Comparison of ENCODE assay signal across 22 cellular contexts in the genomic region with DNA sequence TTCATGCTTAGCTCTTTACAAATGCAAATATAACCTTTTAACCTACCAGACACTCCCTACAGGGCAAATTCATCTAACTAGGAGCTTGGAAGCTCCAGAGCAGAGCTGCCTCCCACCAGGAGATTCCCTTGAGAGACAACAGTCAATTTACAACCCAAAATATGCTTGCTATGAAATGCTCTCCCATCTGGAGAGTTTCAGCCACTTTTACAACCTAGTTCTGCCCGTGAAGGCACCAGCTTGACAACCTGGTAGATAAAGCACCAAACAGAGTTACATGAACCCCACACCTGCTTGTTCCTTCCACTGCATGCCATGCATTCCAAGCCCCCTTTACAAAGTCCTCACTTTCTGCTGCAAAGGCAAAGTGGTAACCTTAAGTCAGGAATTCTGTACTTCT.
"Had no signal": no experiment of that assay in that cellular context is flagged by ENCODE, and none has a peak within 500 bp of the region (broad histone marks: within the 10 kb centered on the region; RNA-seq: fewer than 3 reads in every experiment).

No MANE protein-coding gene starts in this region.

- FAIRE-seq: pancreas had no signal

- ATAC-seq: activated naive CD4-positive, alpha-beta T cell treated with anti-CD3 and anti-CD28 coated beads, Interleukin-2, amount 50 U/mL, for 72 hours; left ventricle myocardium superior; naive thymus-derived CD8-positive, alpha-beta T cell; pancreas; sciatic nerve; stimulated activated naive CD8-positive, alpha-beta T cell treated with anti-CD3 and anti-CD28 coated beads, Interleukin-15, amount 100 ng/mL, for 72 hours; T-helper 17 cell had no signal

- H3K27me3 Mint-ChIP-seq: dendritic cell treated with granulocyte-macrophage colony-stimulating factor and Interleukin-4, amounts not matched to agents 40 ng/mL and 50 ng/mL, for 4 days; naive thymus-derived CD8-positive, alpha-beta T cell; stimulated activated naive CD8-positive, alpha-beta T cell treated with anti-CD3 and anti-CD28 coated beads, Interleukin-15, amount 100 ng/mL, for 72 hours; T-helper 17 cell had no signal

- H3K4me3 Mint-ChIP-seq: activated T-helper 1 cell treated with anti-CD3 and anti-CD28 coated beads, Interleukin-12 subunit alpha, Interleukin-12 subunit beta, Interleukin-2, Interleukin-4 antibody, amounts not matched to agents 30 ng/mL and 10 ng/mL and 1 ng/mL, durations not matched to agents 14 hours and 24 hours and 36 hours; dendritic cell treated with granulocyte-macrophage colony-stimulating factor and Interleukin-4, amounts not matched to agents 40 ng/mL and 50 ng/mL, for 4 days; naive thymus-derived CD8-positive, alpha-beta T cell; stimulated activated naive CD8-positive, alpha-beta T cell treated with anti-CD3 and anti-CD28 coated beads, Interleukin-15, amount 100 ng/mL, for 72 hours; T-helper 17 cell had no signal

- H3K27me3 ChIP-seq: esophagus squamous epithelium, neutrophil, pancreas, suprapubic skin, upper lobe of left lung had no signal

- H3K27ac ChIP-seq: esophagus squamous epithelium, neutrophil, pancreas, suprapubic skin, upper lobe of left lung, VCaP had no signal

- H3K4me1 ChIP-seq: esophagus squamous epithelium, pancreas, suprapubic skin, upper lobe of left lung had no signal

- H3K36me3 ChIP-seq: esophagus squamous epithelium, neutrophil, pancreas, suprapubic skin, upper lobe of left lung had no signal

- H3K9me3 ChIP-seq: neutrophil, pancreas, suprapubic skin, upper lobe of left lung had no signal

- H3K4me1 Mint-ChIP-seq: naive thymus-derived CD8-positive, alpha-beta T cell; stimulated activated naive CD8-positive, alpha-beta T cell treated with anti-CD3 and anti-CD28 coated beads, Interleukin-15, amount 100 ng/mL, for 72 hours; T-helper 17 cell had no signal

- DNase-seq: activated CD4-positive, alpha-beta T cell treated with anti-CD3 and anti-CD28 coated beads for 1 hour; activated CD4-positive, alpha-beta T cell treated with anti-CD3 and anti-CD28 coated beads, Interleukin-2, amount 50 U/mL, for 48 hours; activated gamma-delta T cell treated with Interleukin-2 at 50 U/mL for 16 hours; activated T-cell treated with anti-CD3 and anti-CD28 coated beads for 4 hours; effector memory CD4-positive, alpha-beta T cell; esophagus squamous epithelium; kidney glomerular epithelial cell; left ventricle myocardium superior; naive thymus-derived CD8-positive, alpha-beta T cell; pancreas; stimulated activated CD4-positive, alpha-beta T cell treated with anti-CD3 and anti-CD28 coated beads, Interleukin-4, amount 100 ng/mL, for 1 hour; stimulated activated naive CD8-positive, alpha-beta T cell treated with anti-CD3 and anti-CD28 coated beads, Interleukin-15, amount 100 ng/mL, for 72 hours; T-helper 17 cell; upper lobe of left lung had no signal

- H3K27ac Mint-ChIP-seq: activated naive CD4-positive, alpha-beta T cell treated with anti-CD3 and anti-CD28 coated beads, Interleukin-2, amount 50 U/mL, for 72 hours; activated T-helper 1 cell treated with anti-CD3 and anti-CD28 coated beads, Interleukin-12 subunit alpha, Interleukin-12 subunit beta, Interleukin-2, Interleukin-4 antibody, amounts not matched to agents 30 ng/mL and 10 ng/mL and 1 ng/mL, durations not matched to agents 14 hours and 24 hours and 36 hours; dendritic cell treated with granulocyte-macrophage colony-stimulating factor and Interleukin-4, amounts not matched to agents 40 ng/mL and 50 ng/mL, for 4 days; naive thymus-derived CD8-positive, alpha-beta T cell; stimulated activated naive CD8-positive, alpha-beta T cell treated with anti-CD3 and anti-CD28 coated beads, Interleukin-15, amount 100 ng/mL, for 72 hours; T-helper 17 cell had no signal

- H3K4me3 ChIP-seq: esophagus squamous epithelium, pancreas, smooth muscle cell, suprapubic skin, upper lobe of left lung had no signal
